ENCODE assay signal across 16 cellular contexts in genomic region chr6:111792914-111793700, GRCh38.
DNase-seq lines count a peak whose midpoint lies in the region; ATAC-seq and TF ChIP-seq lines count a peak whose summit lies in the region.
"Had no signal": no experiment of that assay in that cellular context is flagged by ENCODE, and none has a peak within 500 bp of the region (broad histone marks: within the 10 kb centered on the region; RNA-seq: fewer than 3 reads in every experiment).

No MANE protein-coding gene starts in this region.

- intact Hi-C loops in upper lobe of right lung (cut with DNase I) = no loop called here
- intact Hi-C loops in breast epithelium (cut with DNase I; ENCODE audit: low total_unique reads) = no loop called here

- H3K4me3 ChIP-seq in upper lobe of right lung (peak overlapping the region; percentile 23), breast epithelium (no peak overlapping the region)
- H3K4me3 ChIP-seq: dorsolateral prefrontal cortex had no signal

- ATAC-seq in T-cell (replicated peaks in 1 of 4) (no peak), upper lobe of right lung (no peak), GM21576 (IDR thresholded peaks at IDR 0.05; ENCODE audit: unreplicated experiment) (no peak)

- H3K4me3 Mint-ChIP-seq in activated naive CD4-positive, alpha-beta T cell treated with anti-CD3 and anti-CD28 coated beads, Interleukin-2, amount 10 ng/mL, durations not matched to agents 7 days and 5 days = no peak overlapping the region
- H3K4me3 Mint-ChIP-seq in T-cell = peak overlapping the region; percentile 73 to 82 (median 77)
- peak overlapping the region; percentile 8 for H3K4me3 Mint-ChIP-seq in glutamatergic neuron (ENCODE audit: unreplicated experiment)

- H3K27me3 ChIP-seq in upper lobe of right lung = no peaks in the 10 kb centered on the region
- H3K27me3 ChIP-seq in breast epithelium = no peaks in the 10 kb centered on the region
- H3K27me3 ChIP-seq: brain microvascular endothelial cell, dorsolateral prefrontal cortex had no signal

- POLR2A ChIA-PET in T-cell (lab: Charles Lee) = interaction anchor here (0.6 to 1.1 kb wide), 8 partner anchors 10 to 70 kb away, joined by 3 to 5 read pairs (median 3); no protein-coding TSS in a partner anchor

- H3K27me3 Mint-ChIP-seq in activated naive CD4-positive, alpha-beta T cell treated with anti-CD3 and anti-CD28 coated beads, Interleukin-2, amount 10 ng/mL, durations not matched to agents 7 days and 5 days = no peaks in the 10 kb centered on the region
- H3K27me3 Mint-ChIP-seq in T-cell = no peaks in the 10 kb centered on the region
- peaks cover 2% of the 10 kb centered on the region for H3K27me3 Mint-ChIP-seq in glutamatergic neuron (ENCODE audit: unreplicated experiment)

- H3K36me3 ChIP-seq in upper lobe of right lung (no peaks in the 10 kb centered on the region), breast epithelium (no peaks in the 10 kb centered on the region)
- H3K36me3 ChIP-seq: brain microvascular endothelial cell had no signal

- H3K9me3 ChIP-seq in upper lobe of right lung (no peaks in the 10 kb centered on the region), breast epithelium (no peaks in the 10 kb centered on the region)

- H3K27ac ChIP-seq in upper lobe of right lung = no peak overlapping the region
- H3K27ac ChIP-seq in breast epithelium = peak overlapping the region in 1 of 2 donors; percentile 44
- H3K27ac ChIP-seq: brain microvascular endothelial cell had no signal

- no peaks in the 10 kb centered on the region for H3K9me3 Mint-ChIP-seq in activated naive CD4-positive, alpha-beta T cell treated with anti-CD3 and anti-CD28 coated beads, Interleukin-2, amount 10 ng/mL, durations not matched to agents 7 days and 5 days
- H3K9me3 Mint-ChIP-seq in T-cell (no peaks in the 10 kb centered on the region), glutamatergic neuron (ENCODE audit: unreplicated experiment) (peaks cover 11% of the 10 kb centered on the region)

- no peak for DNase-seq in activated naive CD4-positive, alpha-beta T cell treated with anti-CD3 and anti-CD28 coated beads, Interleukin-2, amount 10 ng/mL, durations not matched to agents 7 days and 5 days
- no peak for DNase-seq in activated naive CD4-positive, alpha-beta T cell treated with Interleukin-2 at 50 U/mL for 16 hours
- no peak for DNase-seq in T-cell
- DNase-seq in glutamatergic neuron = no peak
- no peak for DNase-seq in upper lobe of right lung
- DNase-seq in breast epithelium (ENCODE audit: low spot score in 2 of 2) = no peak
- DNase-seq in NCI-H146 treated with DMSO at 0.1 percent for 48 hours (lab: John Stamatoyannopoulos, UW; ENCODE audit: unreplicated experiment) = no peak
- DNase-seq: brain microvascular endothelial cell, DMS153, dorsolateral prefrontal cortex, hippocampal formation, Karpas-422, left cardiac atrium, NCI-H146, NCI-H526 had no signal

- CTCF ChIA-PET in activated naive CD4-positive, alpha-beta T cell treated with anti-CD3 and anti-CD28 coated beads, Interleukin-2, amount 10 ng/mL, durations not matched to agents 7 days and 5 days (lab: Charles Lee) = interaction anchor here (0.6 kb wide), 1 partner anchor 32 kb away, joined by 3 read pairs; no protein-coding TSS in a partner anchor
- CTCF ChIA-PET in T-cell (lab: Charles Lee) = interaction anchor here in 1 of 2 donors (0.7 to 1.1 kb wide), 7 partner anchors 15 to 204 kb away, joined by 3 read pairs; no protein-coding TSS in a partner anchor

- no peak for TF ChIP-seq CTCF in glutamatergic neuron (IDR thresholded peaks at IDR 0.05; ENCODE audit: partially characterized antibody, unreplicated experiment)
- no peak for TF ChIP-seq CTCF in upper lobe of right lung (IDR thresholded peaks at IDR 0.05)
- no peak for TF ChIP-seq CTCF in breast epithelium (IDR thresholded peaks at IDR 0.05)

- H3K27ac Mint-ChIP-seq in activated naive CD4-positive, alpha-beta T cell treated with anti-CD3 and anti-CD28 coated beads, Interleukin-2, amount 10 ng/mL, durations not matched to agents 7 days and 5 days = peak overlapping the region; percentile 66
- H3K27ac Mint-ChIP-seq in T-cell = peak overlapping the region; percentile 87 to 94
- H3K27ac Mint-ChIP-seq in glutamatergic neuron (ENCODE audit: unreplicated experiment) = peak overlapping the region; percentile 59

- H3K36me3 Mint-ChIP-seq in activated naive CD4-positive, alpha-beta T cell treated with anti-CD3 and anti-CD28 coated beads, Interleukin-2, amount 10 ng/mL, durations not matched to agents 7 days and 5 days = peaks cover 28% of the 10 kb centered on the region
- H3K36me3 Mint-ChIP-seq in T-cell (peaks cover 16% of the 10 kb centered on the region), glutamatergic neuron (ENCODE audit: unreplicated experiment) (no peaks in the 10 kb centered on the region)

- H3K4me1 ChIP-seq in upper lobe of right lung = peaks cover 8% of the 10 kb centered on the region
- peaks cover 0 to 3% of the 10 kb centered on the region in 2 donors for H3K4me1 ChIP-seq in breast epithelium

- no peak for TF ChIP-seq POLR2A in breast epithelium (IDR thresholded peaks at IDR 0.05)

- H3K4me1 Mint-ChIP-seq in activated naive CD4-positive, alpha-beta T cell treated with anti-CD3 and anti-CD28 coated beads, Interleukin-2, amount 10 ng/mL, durations not matched to agents 7 days and 5 days = peaks cover 50% of the 10 kb centered on the region
- H3K4me1 Mint-ChIP-seq in T-cell = peaks cover 0 to 68% (median 66%) of the 10 kb centered on the region in 3 donors
- H3K4me1 Mint-ChIP-seq in glutamatergic neuron (ENCODE audit: low read depth, unreplicated experiment) = peaks cover 46% of the 10 kb centered on the region
